9 cellular contexts compared by ENCODE assay signal in genomic region chr2:16334366-16334765, GRCh38.
"Had no signal": no experiment of that assay in that cellular context is flagged by ENCODE, and none has a peak within 500 bp of the region (broad histone marks: within the 10 kb centered on the region; RNA-seq: fewer than 3 reads in every experiment).

No MANE protein-coding gene starts in this region.

- ATAC-seq: HCT116, HepG2 had no signal

- H3K27ac Mint-ChIP-seq: HFFc6, IgD-negative memory B cell had no signal

- DNase-seq: GM23248, GOT3, H7, HFFc6 had no signal

- H3K4me3 ChIP-seq: GM23248, HAP-1 had no signal

- H3K27ac ChIP-seq: GM23248, HL-60 had no signal

- H3K4me1 ChIP-seq: HAP-1 had no signal

- H3K4me3 Mint-ChIP-seq: HFFc6, IgD-negative memory B cell had no signal

- H3K9ac ChIP-seq: GM23248 had no signal

- H3K36me3 ChIP-seq: HAP-1 had no signal

- H3K36me3 Mint-ChIP-seq: IgD-negative memory B cell had no signal

- H2AFZ ChIP-seq: GM23248 had no signal

- H3K4me1 Mint-ChIP-seq: IgD-negative memory B cell had no signal

- H3K9me3 ChIP-seq: HAP-1 had no signal
